In genomic region chr20:54366669-54367068, GRCh38 we compare ENCODE assay signal across 10 cellular contexts.
"Had no signal": no experiment of that assay in that cellular context is flagged by ENCODE, and none has a peak within 500 bp of the region (broad histone marks: within the 10 kb centered on the region; RNA-seq: fewer than 3 reads in every experiment).

No MANE protein-coding gene starts in this region.

- FAIRE-seq: H1, H54 had no signal

- H2AFZ ChIP-seq: GM23248 had no signal

- ATAC-seq: HCT116 had no signal

- H3K36me3 ChIP-seq: HAP-1 had no signal

- H3K4me3 Mint-ChIP-seq: H9, HFFc6 had no signal

- H3K27ac ChIP-seq: GM23248 had no signal

- DNase-seq: GM23248, GOT3, H7, H9, HCEC 1CT, HFFc6 had no signal

- H3K9me3 Mint-ChIP-seq: HFFc6 had no signal

- H3K4me3 ChIP-seq: GM23248, HAP-1 had no signal

- H3K27ac Mint-ChIP-seq: H9, HFFc6 had no signal
